In genomic region chr2:180017764-180018163, GRCh38 we compare ENCODE assay signal across 13 cellular contexts. TPM values are rescaled to one million over a fixed set of nuclear protein-coding genes. Genes with fewer than 3 reads are reported as not detected.
A peak's percentile ranks its signal among the peaks of the same experiment; 100 is the strongest.
DNase-seq lines count a peak whose midpoint lies in the region; TF ChIP-seq lines count a peak whose summit lies in the region.
"Had no signal": no experiment of that assay in that cellular context is flagged by ENCODE, and none has a peak within 500 bp of the region (broad histone marks: within the 10 kb centered on the region; RNA-seq: fewer than 3 reads in every experiment).

No MANE protein-coding gene starts in this region.

- H3K4me3 ChIP-seq in choroid plexus epithelial cell (ENCODE audit: low read depth, low read length) (no peak overlapping the region), mesendoderm (ENCODE audit: low read length) (no peak overlapping the region)
- H3K4me3 ChIP-seq: GM23338 had no signal

- H3K36me3 ChIP-seq in mesendoderm (ENCODE audit: control insufficient read depth, insufficient read depth, low read length), result no peaks in the 10 kb centered on the region

- no peaks in the 10 kb centered on the region for H3K79me1 ChIP-seq in mesendoderm (ENCODE audit: low read length)

- no peak overlapping the region for H3K23ac ChIP-seq in mesendoderm (ENCODE audit: low read length)

- H2BK120ac ChIP-seq in mesendoderm (ENCODE audit: low read depth, low read length), result no peak overlapping the region

- no peaks in the 10 kb centered on the region for H3K27me3 Mint-ChIP-seq in osteocyte (ENCODE audit: unreplicated experiment)
- H3K27me3 Mint-ChIP-seq in immature natural killer cell (ENCODE audit: low read depth in 3 of 3), result peaks cover 2 to 11% (median 2%) of the 10 kb centered on the region in 3 donors

- H3K27me3 ChIP-seq in mesendoderm (ENCODE audit: insufficient read depth, low read length, poor library complexity), result no peaks in the 10 kb centered on the region

- TF ChIP-seq CTCF in choroid plexus epithelial cell (conservative IDR thresholded peaks at IDR 0.05; ENCODE audit: low read depth, low read length) (no peak), osteocyte (IDR thresholded peaks at IDR 0.05) (no peak)

- H3K27ac Mint-ChIP-seq in osteocyte (ENCODE audit: unreplicated experiment), result peak overlapping the region; percentile 96
- H3K27ac Mint-ChIP-seq in immature natural killer cell, result no peak overlapping the region
- H3K27ac Mint-ChIP-seq: GM23338; stimulated activated naive CD8-positive, alpha-beta T cell treated with anti-CD3 and anti-CD28 coated beads, Interleukin-15, amount 100 ng/mL, for 72 hours had no signal

- no CpG with 5 or more reads among the region's 4 CpGs for whole genome bisulfite sequencing in mesendoderm (ENCODE audit: extremely low coverage, insufficient coverage, low lambda C conversion rate)

- H3K4me2 ChIP-seq in mesendoderm (ENCODE audit: low read length), result no peak overlapping the region
- H3K4me2 ChIP-seq: GM23338 had no signal

- no peak overlapping the region for H3K18ac ChIP-seq in mesendoderm (ENCODE audit: low read length)

- DNase-seq in EH (ENCODE audit: low read depth), result peak; percentile 54
- DNase-seq in NCI-H446 treated with DMSO at 0.1 percent for 48 hours (lab: John Stamatoyannopoulos, UW), result peak; percentile 2
- peak; percentile 48 for DNase-seq in choroid plexus epithelial cell (ENCODE audit: low read depth)
- peak; percentile 87 for DNase-seq in osteocyte (ENCODE audit: extremely low spot score, unreplicated experiment)
- DNase-seq in mesendoderm, result no peak
- no peak for DNase-seq in NCI-H748 (lab: John Stamatoyannopoulos, UW; ENCODE audit: unreplicated experiment)
- no peak for DNase-seq in immature natural killer cell
- no peak for DNase-seq in SW 1271 (lab: John Stamatoyannopoulos, UW)
- DNase-seq: activated gamma-delta T cell; retina; stimulated activated naive CD8-positive, alpha-beta T cell treated with anti-CD3 and anti-CD28 coated beads, Interleukin-15, amount 100 ng/mL, for 72 hours had no signal

- no peaks in the 10 kb centered on the region for H3K79me2 ChIP-seq in mesendoderm (ENCODE audit: control insufficient read depth, insufficient read depth, low read length)

- H3K27ac ChIP-seq in mesendoderm (ENCODE audit: low read depth, low read length), result no peak overlapping the region
- H3K27ac ChIP-seq: C4-2B had no signal

- no peak overlapping the region for H3K4ac ChIP-seq in mesendoderm (ENCODE audit: low read depth, low read length)

- H3K36me3 Mint-ChIP-seq in osteocyte (ENCODE audit: unreplicated experiment) (no peaks in the 10 kb centered on the region), immature natural killer cell (no peaks in the 10 kb centered on the region)

- no peak overlapping the region for H2BK5ac ChIP-seq in mesendoderm (ENCODE audit: low read length)

- H3K4me1 Mint-ChIP-seq in osteocyte (ENCODE audit: unreplicated experiment) (peaks cover 44% of the 10 kb centered on the region), immature natural killer cell (no peaks in the 10 kb centered on the region)
- H3K4me1 Mint-ChIP-seq: stimulated activated naive CD8-positive, alpha-beta T cell treated with anti-CD3 and anti-CD28 coated beads, Interleukin-15, amount 100 ng/mL, for 72 hours had no signal

- no peak overlapping the region for H3K56ac ChIP-seq in mesendoderm (ENCODE audit: low read length)

- no peak overlapping the region for H3K9ac ChIP-seq in mesendoderm (ENCODE audit: low read length)

- no peak overlapping the region for H4K8ac ChIP-seq in mesendoderm (ENCODE audit: low read depth, low read length)

- H3K9me3 Mint-ChIP-seq in osteocyte (ENCODE audit: unreplicated experiment) (no peaks in the 10 kb centered on the region), immature natural killer cell (no peaks in the 10 kb centered on the region)
- H3K9me3 Mint-ChIP-seq: stimulated activated naive CD8-positive, alpha-beta T cell treated with anti-CD3 and anti-CD28 coated beads, Interleukin-15, amount 100 ng/mL, for 72 hours had no signal

- no peaks in the 10 kb centered on the region for H3K4me1 ChIP-seq in mesendoderm (ENCODE audit: control insufficient read depth, low read depth, low read length)

- no peak overlapping the region for H2BK15ac ChIP-seq in mesendoderm (replicated peaks; ENCODE audit: low read depth)

- H4K5ac ChIP-seq in mesendoderm (ENCODE audit: low read length), result no peak overlapping the region

- no peak overlapping the region for H2AK5ac ChIP-seq in mesendoderm (ENCODE audit: low read length)

- H3K4me3 Mint-ChIP-seq in osteocyte (ENCODE audit: unreplicated experiment), result no peak overlapping the region
- no peak overlapping the region for H3K4me3 Mint-ChIP-seq in immature natural killer cell
- H3K4me3 Mint-ChIP-seq: GM23338; stimulated activated naive CD8-positive, alpha-beta T cell treated with anti-CD3 and anti-CD28 coated beads, Interleukin-15, amount 100 ng/mL, for 72 hours had no signal

RNA-seq across cellular contexts. Expression of gene CWC22, which starts 10.7 kb away (rescaled TPM):
- total RNA-seq in osteocyte, result 19.4 and 20.1 TPM in 2 replicates
- polyA plus RNA-seq in mesendoderm (2013, experiment 1 of 2), result 40.1 TPM
- 40.1 TPM for polyA plus RNA-seq in mesendoderm (2013, experiment 2 of 2)
- polyA plus RNA-seq in immature natural killer cell, result 10 to 100 TPM; 15.2 to 28.3 (median 21.1) TPM

Comparison
In these comparisons a context has a peak if more than half of its experiments do, and no peak if none do; other contexts are left out.
1. DNase-seq: peak in EH (single experiment), NCI-H446 treated with DMSO at 0.1 percent for 48 hours (single experiment), choroid plexus epithelial cell (single experiment) and osteocyte (single experiment); none in mesendoderm (single experiment), NCI-H748 (single experiment), immature natural killer cell (0 of 3) and SW 1271 (0 of 2).